Comparison of ENCODE assay signal across 10 cellular contexts in the genomic region with DNA sequence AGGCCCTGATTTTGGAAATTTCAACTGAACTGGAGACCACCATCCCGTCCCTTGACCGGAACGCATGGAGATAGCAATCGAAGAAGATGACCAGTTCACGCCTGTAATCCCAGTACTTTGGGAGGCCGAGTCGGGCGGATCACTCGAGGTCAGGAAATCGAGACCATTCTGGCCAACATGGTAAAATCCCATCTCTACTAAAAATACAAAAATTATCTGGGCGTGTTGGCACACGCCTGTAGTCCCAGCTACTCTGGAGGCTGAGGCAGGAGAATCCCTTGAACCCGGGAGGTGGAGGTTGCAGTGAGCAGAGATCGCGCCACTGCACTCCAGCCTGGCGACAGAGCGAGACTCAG. TPM values are rescaled to one million over a fixed set of nuclear protein-coding genes. Genes with fewer than 3 reads are reported as not detected.
A peak's percentile ranks its signal among the peaks of the same experiment; 100 is the strongest.
DNase-seq lines count a peak whose midpoint lies in the region; ATAC-seq and TF ChIP-seq lines count a peak whose summit lies in the region.
"Not testable (repeated sequence)": the region's sequence is repeated elsewhere in the genome, so short reads cannot be mapped to it uniquely, and the experiment has no call there.
"Had no signal": no experiment of that assay in that cellular context is flagged by ENCODE, and none has a peak within 500 bp of the region (broad histone marks: within the 10 kb centered on the region; RNA-seq: fewer than 3 reads in every experiment).

No MANE protein-coding gene starts in this region.

- TF ChIP-seq CTCF in A673 (conservative IDR thresholded peaks at IDR 0.05; ENCODE audit: low read depth, low read length); SU-DHL-6 (IDR thresholded peaks at IDR 0.05; ENCODE audit: insufficient read depth, low read length, poor library complexity, severe bottlenecking); cardiac muscle cell (IDR thresholded peaks at IDR 0.05; ENCODE audit: low read depth, low read length): not testable (repeated sequence)

- in situ Hi-C loops in HAP-1 (cut with MboI; ENCODE audit: low sequenced_read_pairs), result not testable (repeated sequence)

- H3K4me3 Mint-ChIP-seq in activated T-helper 17 cell treated with anti-CD3 and anti-CD28 coated beads, Interleukin-2, amount 50 U/mL, for 72 hours, result peak overlapping the region; percentile 75
- peak overlapping the region; percentile 70 for H3K4me3 Mint-ChIP-seq in central memory CD8-positive, alpha-beta T cell
- peak overlapping the region; percentile 27 for H3K4me3 Mint-ChIP-seq in natural killer cell treated with Interleukin-12 subunit alpha and Interleukin-12 subunit beta and Interleukin-15 and Interleukin-18, amount 100 ng/mL, for 72 hours
- peak overlapping the region; percentile 58 for H3K4me3 Mint-ChIP-seq in stimulated activated memory B cell treated with anti-CD40 and anti-IgM and Interleukin-4, amounts not matched to agents 10 μg/mL and 1 μg/mL and 100 μg/mL, for 72 hours

- not testable (repeated sequence) for DNase-seq in A673 (ENCODE audit: low spot score); HAP-1 (ENCODE audit: low spot score in 2 of 2); central memory CD8-positive, alpha-beta T cell (ENCODE audit: low spot score in 2 of 2); cardiac muscle cell (ENCODE audit: low read depth in 1 of 2, low spot score in 1 of 2); natural killer cell treated with Interleukin-12 subunit alpha and Interleukin-12 subunit beta and Interleukin-15 and Interleukin-18, amount 100 ng/mL, for 72 hours (ENCODE audit: low spot score)

- not testable (repeated sequence) for H3K4me1 Mint-ChIP-seq in activated T-helper 17 cell treated with anti-CD3 and anti-CD28 coated beads, Interleukin-2, amount 50 U/mL, for 72 hours; central memory CD8-positive, alpha-beta T cell; natural killer cell treated with Interleukin-12 subunit alpha and Interleukin-12 subunit beta and Interleukin-15 and Interleukin-18, amount 100 ng/mL, for 72 hours (ENCODE audit: low read depth in 2 of 2); stimulated activated memory B cell treated with anti-CD40 and anti-IgM and Interleukin-4, amounts not matched to agents 10 μg/mL and 1 μg/mL and 100 μg/mL, for 72 hours

- H3K27me3 ChIP-seq in A673 (replicated peaks; ENCODE audit: insufficient read depth, low read depth, low read length, poor library complexity); HAP-1 (ENCODE audit: low read depth); SU-DHL-6 (ENCODE audit: low read length): not testable (repeated sequence)
- peaks cover 23% of the 10 kb centered on the region for H3K27me3 ChIP-seq in cardiac muscle cell

- H3K4me3 ChIP-seq in A673 (ENCODE audit: low read depth, low read length, poor library complexity, severe bottlenecking) (peak overlapping the region; percentile 58), HAP-1 (peak overlapping the region; percentile 55), cardiac muscle cell (peak overlapping the region; percentile 19)
- H3K4me3 ChIP-seq in SU-DHL-6 (ENCODE audit: insufficient read depth, low read length, poor library complexity, severe bottlenecking), result not testable (repeated sequence)

- CTCF ChIA-PET in A673 (lab: Charles Lee), result not testable (repeated sequence)

- not testable (repeated sequence) for H3K9me3 Mint-ChIP-seq in activated T-helper 17 cell treated with anti-CD3 and anti-CD28 coated beads, Interleukin-2, amount 50 U/mL, for 72 hours; central memory CD8-positive, alpha-beta T cell; natural killer cell treated with Interleukin-12 subunit alpha and Interleukin-12 subunit beta and Interleukin-15 and Interleukin-18, amount 100 ng/mL, for 72 hours; stimulated activated memory B cell treated with anti-CD40 and anti-IgM and Interleukin-4, amounts not matched to agents 10 μg/mL and 1 μg/mL and 100 μg/mL, for 72 hours

- H3F3A ChIP-seq in SU-DHL-6 (ENCODE audit: insufficient read depth), result not testable (repeated sequence)

- H3K9me2 ChIP-seq in SU-DHL-6 (replicated peaks; ENCODE audit: insufficient read depth, low read length), result not testable (repeated sequence)

- not testable (repeated sequence) for H4K20me1 ChIP-seq in SU-DHL-6 (ENCODE audit: low read depth, low read length)

- not testable (repeated sequence) for H3K27ac Mint-ChIP-seq in activated T-helper 17 cell treated with anti-CD3 and anti-CD28 coated beads, Interleukin-2, amount 50 U/mL, for 72 hours; central memory CD8-positive, alpha-beta T cell (ENCODE audit: low read depth); natural killer cell treated with Interleukin-12 subunit alpha and Interleukin-12 subunit beta and Interleukin-15 and Interleukin-18, amount 100 ng/mL, for 72 hours; stimulated activated memory B cell treated with anti-CD40 and anti-IgM and Interleukin-4, amounts not matched to agents 10 μg/mL and 1 μg/mL and 100 μg/mL, for 72 hours

- not testable (repeated sequence) for BruUV-seq in A673 (replicated peaks; lab: Mats Ljungman, UMichigan)

- ATAC-seq in activated T-helper 17 cell treated with anti-CD3 and anti-CD28 coated beads, Interleukin-2, amount 50 U/mL, for 72 hours (replicated peaks); central memory CD8-positive, alpha-beta T cell (replicated peaks; ENCODE audit: extremely low read depth, poor library complexity, severe bottlenecking); natural killer cell treated with Interleukin-12 subunit alpha and Interleukin-12 subunit beta and Interleukin-15 and Interleukin-18, amount 100 ng/mL, for 72 hours; stimulated activated memory B cell treated with anti-CD40 and anti-IgM and Interleukin-4, amounts not matched to agents 10 μg/mL and 1 μg/mL and 100 μg/mL, for 72 hours: not testable (repeated sequence)

- H3K27me3 Mint-ChIP-seq in activated T-helper 17 cell treated with anti-CD3 and anti-CD28 coated beads, Interleukin-2, amount 50 U/mL, for 72 hours; natural killer cell treated with Interleukin-12 subunit alpha and Interleukin-12 subunit beta and Interleukin-15 and Interleukin-18, amount 100 ng/mL, for 72 hours: not testable (repeated sequence)
- peaks cover 18% of the 10 kb centered on the region for H3K27me3 Mint-ChIP-seq in central memory CD8-positive, alpha-beta T cell
- H3K27me3 Mint-ChIP-seq in stimulated activated memory B cell treated with anti-CD40 and anti-IgM and Interleukin-4, amounts not matched to agents 10 μg/mL and 1 μg/mL and 100 μg/mL, for 72 hours, result peaks cover 16% of the 10 kb centered on the region

- POLR2A ChIA-PET in A673 (lab: Charles Lee; ENCODE audit: low non-redundant PET), result not testable (repeated sequence)

- H3K36me3 ChIP-seq in A673 (ENCODE audit: insufficient read depth, low read length, poor library complexity, severe bottlenecking); HAP-1 (replicated peaks); SU-DHL-6 (ENCODE audit: low read length); cardiac muscle cell: not testable (repeated sequence)

- not testable (repeated sequence) for H3K36me3 Mint-ChIP-seq in activated T-helper 17 cell treated with anti-CD3 and anti-CD28 coated beads, Interleukin-2, amount 50 U/mL, for 72 hours (ENCODE audit: low read depth); central memory CD8-positive, alpha-beta T cell (ENCODE audit: insufficient read depth); natural killer cell treated with Interleukin-12 subunit alpha and Interleukin-12 subunit beta and Interleukin-15 and Interleukin-18, amount 100 ng/mL, for 72 hours; stimulated activated memory B cell treated with anti-CD40 and anti-IgM and Interleukin-4, amounts not matched to agents 10 μg/mL and 1 μg/mL and 100 μg/mL, for 72 hours

- not testable (repeated sequence) for H3K9ac ChIP-seq in SU-DHL-6 (ENCODE audit: low read length)

- H2AFZ ChIP-seq in SU-DHL-6 (ENCODE audit: low read depth, low read length, severe bottlenecking), result not testable (repeated sequence)

- intact Hi-C loops in A673 (cut with micrococcal nuclease; ENCODE audit: unreplicated experiment), result not testable (repeated sequence)

- not testable (repeated sequence) for H3K27ac ChIP-seq in A673 (ENCODE audit: low read depth, low read length, poor library complexity, severe bottlenecking); SU-DHL-6 (ENCODE audit: low read depth, low read length); cardiac muscle cell

- peak overlapping the region; percentile 29 for H3K4me2 ChIP-seq in SU-DHL-6 (ENCODE audit: low read depth, low read length, poor library complexity, severe bottlenecking)

- not testable (repeated sequence) for H3K9me3 ChIP-seq in A673 (ENCODE audit: low read depth, low read length, poor library complexity, severe bottlenecking); HAP-1; SU-DHL-6 (ENCODE audit: insufficient read depth, low read length); cardiac muscle cell (ENCODE audit: low read depth)

- H3K4me1 ChIP-seq in A673 (ENCODE audit: insufficient read depth, low read length, poor library complexity, severe bottlenecking); HAP-1; cardiac muscle cell (ENCODE audit: low read depth): not testable (repeated sequence)

- H3K79me2 ChIP-seq in SU-DHL-6 (ENCODE audit: insufficient read depth, low read length), result not testable (repeated sequence)

RNA-seq across cellular contexts. Expression of a gene that starts 25.1 kb away (rescaled TPM):
- total RNA-seq in A673 (2021) (0.24 and 0.35 TPM in 2 replicates), cardiac muscle cell (0.36 TPM in 1 of 2 replicates, not detected in the other)
- total RNA-seq in activated T-helper 17 cell treated with anti-CD3 and anti-CD28 coated beads, Interleukin-2, amount 50 U/mL, for 72 hours, result not detected
- polyA plus RNA-seq in cardiac muscle cell, result not detected in 2 replicates
- total RNA-seq in natural killer cell treated with Interleukin-12 subunit alpha and Interleukin-12 subunit beta and Interleukin-15 and Interleukin-18, amount 100 ng/mL, for 72 hours, result not detected
- total RNA-seq: activated CD8-positive, alpha-beta memory T cell treated with anti-CD3 and anti-CD28 coated beads for 36 hours; lower leg skin had no signal
